ENCODE assay signal across 13 cellular contexts in genomic region chr22:37527952-37528351, GRCh38. TPM values are rescaled to one million over a fixed set of nuclear protein-coding genes. Genes with fewer than 3 reads are reported as not detected.
"Had no signal": no experiment of that assay in that cellular context is flagged by ENCODE, and none has a peak within 500 bp of the region (broad histone marks: within the 10 kb centered on the region; RNA-seq: fewer than 3 reads in every experiment).

No MANE protein-coding gene starts in this region.

RNA-seq across cellular contexts. Expression of gene MFNG, which starts 41.8 kb away (rescaled TPM):
- total RNA-seq: smooth muscle cell had no signal

RNA-seq across cellular contexts. Expression of gene LGALS2, which starts 51.9 kb away (rescaled TPM):
- total RNA-seq: natural killer cell treated with Interleukin-12 subunit alpha and Interleukin-12 subunit beta and Interleukin-15 and Interleukin-18, amount 100 ng/mL, for 72 hours; neural crest cell; osteocyte; posterior vena cava; prostate gland; pulmonary artery endothelial cell; right atrium auricular region; sciatic nerve; smooth muscle cell; suprapubic skin; testis; urinary bladder; uterus had no signal
